23 cellular contexts compared by ENCODE assay signal in genomic region chr3:133977568-133977967, GRCh38. TPM values are rescaled to one million over a fixed set of nuclear protein-coding genes. Genes with fewer than 3 reads are reported as not detected.
A peak's percentile ranks its signal among the peaks of the same experiment; 100 is the strongest.
DNase-seq lines count a peak whose midpoint lies in the region; FAIRE-seq and TF ChIP-seq lines count a peak whose summit lies in the region.
"Had no signal": no experiment of that assay in that cellular context is flagged by ENCODE, and none has a peak within 500 bp of the region (broad histone marks: within the 10 kb centered on the region; RNA-seq: fewer than 3 reads in every experiment).

No MANE protein-coding gene starts in this region.

- H3K56ac ChIP-seq in mesendoderm (ENCODE audit: low read length) = peak overlapping the region; percentile 18

- H3K4me3 ChIP-seq in bronchial epithelial cell (ENCODE audit: low read depth, low read length) (no peak overlapping the region), mesendoderm (ENCODE audit: low read length) (no peak overlapping the region), foreskin fibroblast (ENCODE audit: low read depth in 1 of 2, low read length in 2 of 2) (no peak overlapping the region)
- H3K4me3 ChIP-seq: BLaER1 treated with 17β-estradiol and CSF1 and Interleukin-3, amounts not matched to agents 10 nM and 100 nM; GM12878 had no signal

- H3K4me1 Mint-ChIP-seq in glutamatergic neuron (ENCODE audit: low read depth, unreplicated experiment) (no peaks in the 10 kb centered on the region), immature natural killer cell (no peaks in the 10 kb centered on the region)

- H2AK5ac ChIP-seq in mesendoderm (ENCODE audit: low read length) = no peak overlapping the region

- H3K36me3 Mint-ChIP-seq in glutamatergic neuron (ENCODE audit: unreplicated experiment) (peaks cover 8% of the 10 kb centered on the region), immature natural killer cell (peaks cover 0 to under 1% (median 0%) of the 10 kb centered on the region in 3 donors)
- H3K36me3 Mint-ChIP-seq: CD8-positive, alpha-beta T cell had no signal

- no peak overlapping the region for H3K9ac ChIP-seq in mesendoderm (ENCODE audit: low read length)
- H3K9ac ChIP-seq: BLaER1 treated with 17β-estradiol and CSF1 and Interleukin-3, amounts not matched to agents 10 nM and 100 nM had no signal

- H2BK120ac ChIP-seq in mesendoderm (ENCODE audit: low read depth, low read length) = no peak overlapping the region

- H3K4me3 Mint-ChIP-seq in glutamatergic neuron (ENCODE audit: unreplicated experiment) (peak overlapping the region; percentile 21), immature natural killer cell (no peak overlapping the region)
- H3K4me3 Mint-ChIP-seq: CD8-positive, alpha-beta T cell had no signal

- H3K27ac ChIP-seq in mesendoderm (ENCODE audit: low read depth, low read length) = no peak overlapping the region
- H3K27ac ChIP-seq: BLaER1 treated with 17β-estradiol and CSF1 and Interleukin-3, amounts not matched to agents 10 nM and 100 nM had no signal

- H3K27me3 Mint-ChIP-seq in glutamatergic neuron (ENCODE audit: unreplicated experiment) = peaks cover 9% of the 10 kb centered on the region
- peaks cover 0 to 1% (median 0%) of the 10 kb centered on the region in 3 donors for H3K27me3 Mint-ChIP-seq in immature natural killer cell (ENCODE audit: low read depth in 3 of 3)

- no peak overlapping the region for H3K4ac ChIP-seq in mesendoderm (ENCODE audit: low read depth, low read length)

- H3K9me3 Mint-ChIP-seq in glutamatergic neuron (ENCODE audit: unreplicated experiment) (peaks cover 5% of the 10 kb centered on the region), immature natural killer cell (peaks cover 0 to 5% (median 1%) of the 10 kb centered on the region in 6 donors)

- H4K8ac ChIP-seq in mesendoderm (ENCODE audit: low read depth, low read length) = no peak overlapping the region

- no peak overlapping the region for H3K23ac ChIP-seq in mesendoderm (ENCODE audit: low read length)

- H3K27me3 ChIP-seq in bronchial epithelial cell (ENCODE audit: control insufficient read depth, insufficient read depth, low read length) = peaks cover 16% of the 10 kb centered on the region
- H3K27me3 ChIP-seq in mesendoderm (ENCODE audit: insufficient read depth, low read length, poor library complexity) = no peaks in the 10 kb centered on the region
- H3K27me3 ChIP-seq: BLaER1 treated with 17β-estradiol and CSF1 and Interleukin-3, amounts not matched to agents 10 nM and 100 nM had no signal

- H3K27ac Mint-ChIP-seq in glutamatergic neuron (ENCODE audit: unreplicated experiment) (peak overlapping the region; percentile 46), immature natural killer cell (no peak overlapping the region)
- H3K27ac Mint-ChIP-seq: CD8-positive, alpha-beta T cell had no signal

- H3K79me1 ChIP-seq in mesendoderm (ENCODE audit: low read length) = no peaks in the 10 kb centered on the region

- H2BK5ac ChIP-seq in mesendoderm (ENCODE audit: low read length) = no peak overlapping the region

- no CpG with 5 or more reads among the region's 4 CpGs for WGBS in mesendoderm (ENCODE audit: extremely low coverage, insufficient coverage, low lambda C conversion rate)

- DNase-seq in GM12891 (ENCODE audit: insufficient read length, low spot score) = no peak
- no peak for DNase-seq in bronchial epithelial cell (ENCODE audit: low read depth)
- no peak for DNase-seq in glutamatergic neuron
- DNase-seq in mesendoderm = no peak
- no peak for DNase-seq in midbrain (lab: John Stamatoyannopoulos, UW)
- no peak for DNase-seq in stimulated activated CD4-positive, alpha-beta T cell treated with anti-CD3 and anti-CD28 coated beads, Interleukin-4, amount 100 ng/mL, for 4 hours
- no peak for DNase-seq in foreskin fibroblast
- no peak for DNase-seq in immature natural killer cell
- DNase-seq: CD8-positive, alpha-beta T cell; DMS53; EL; GOT3; KBM-7; NCI-H1105; NCI-H2081 treated with DMSO at 0.1 percent for 48 hours; NCI-H748 treated with DMSO at 0.1 percent for 48 hours; NK-92 treated with Interleukin-12 subunit alpha and Interleukin-12 subunit beta, amount 100 ng/mL, for 24 hours; SHP77 had no signal

- no peak overlapping the region for H4K5ac ChIP-seq in mesendoderm (ENCODE audit: low read length)

- H2BK15ac ChIP-seq in mesendoderm (replicated peaks; ENCODE audit: low read depth) = no peak overlapping the region

- no peak for TF ChIP-seq CTCF in bronchial epithelial cell (IDR thresholded peaks at IDR 0.05; ENCODE audit: insufficient read depth, low read length, severe bottlenecking)
- TF ChIP-seq CTCF in glutamatergic neuron (IDR thresholded peaks at IDR 0.05; ENCODE audit: partially characterized antibody, unreplicated experiment) = no peak
- no peak for TF ChIP-seq CTCF in foreskin fibroblast (IDR thresholded peaks at IDR 0.05; ENCODE audit: low read depth, low read length)

- no peaks in the 10 kb centered on the region for H3K79me2 ChIP-seq in mesendoderm (ENCODE audit: control insufficient read depth, insufficient read depth, low read length)

- TF ChIP-seq POLR2A in GM12891 (IDR thresholded peaks at IDR 0.05; ENCODE audit: low read depth, low read length) = no peak

- no peak overlapping the region for H3K4me2 ChIP-seq in mesendoderm (ENCODE audit: low read length)
- H3K4me2 ChIP-seq: BLaER1 treated with 17β-estradiol and CSF1 and Interleukin-3, amounts not matched to agents 10 nM and 100 nM had no signal

- H3K18ac ChIP-seq in mesendoderm (ENCODE audit: low read length) = no peak overlapping the region

- FAIRE-seq in GM12891 (lab: Jason Lieb, UNC) (peak; percentile 28), bronchial epithelial cell (lab: Jason Lieb, UNC) (peak; percentile 95)
- FAIRE-seq: GM12878, RCC 7860 had no signal

- peaks cover 10% of the 10 kb centered on the region for H3K4me1 ChIP-seq in mesendoderm (ENCODE audit: control insufficient read depth, low read depth, low read length)

- H3K36me3 ChIP-seq in bronchial epithelial cell (ENCODE audit: control insufficient read depth, insufficient read depth, low read length) = no peaks in the 10 kb centered on the region
- H3K36me3 ChIP-seq in mesendoderm (ENCODE audit: control insufficient read depth, insufficient read depth, low read length) = peaks cover 6% of the 10 kb centered on the region
- H3K36me3 ChIP-seq: BLaER1 treated with 17β-estradiol and CSF1 and Interleukin-3, amounts not matched to agents 10 nM and 100 nM had no signal

TF ChIP-seq in GM12891, 5 proteins besides CTCF, POLR2A, EP300 and RAD21:
- TF ChIP-seq SPI1 (IDR thresholded peaks at IDR 0.05; ENCODE audit: low read depth, low read length) (no peak), POLR2AphosphoS5 (IDR thresholded peaks at IDR 0.05; ENCODE audit: low read depth, low read length) (no peak), TAF1 (IDR thresholded peaks at IDR 0.05; ENCODE audit: low read depth, low read length) (no peak), PAX5 (IDR thresholded peaks at IDR 0.05; ENCODE audit: insufficient read depth, low read length, severe bottlenecking) (no peak), POU2F2 (IDR thresholded peaks at IDR 0.05; ENCODE audit: low read depth, low read length) (no peak)

RNA-seq across cellular contexts. Expression of gene SLCO2A1, which starts 52.2 kb away (rescaled TPM):
- polyA plus RNA-seq in GM12891 (2012; ENCODE audit: low read depth, missing spikeins) = not detected
- not detected in 2 replicates for total RNA-seq in bronchial epithelial cell
- not detected for total RNA-seq in glutamatergic neuron (ENCODE audit: unreplicated experiment)
- 8.9 TPM for polyA plus RNA-seq in mesendoderm (2013, experiment 1 of 2)
- 7.1 TPM for polyA plus RNA-seq in mesendoderm (2013, experiment 2 of 2)
- polyA plus RNA-seq in immature natural killer cell = not detected
- total RNA-seq: A673; CD8-positive, alpha-beta T cell; NCI-H460 had no signal
- polyA plus RNA-seq: GM12878 had no signal
